29 cellular contexts compared by ENCODE assay signal in genomic region chr5:82345108-82345507, GRCh38.
"Had no signal": no experiment of that assay in that cellular context is flagged by ENCODE, and none has a peak within 500 bp of the region (broad histone marks: within the 10 kb centered on the region; RNA-seq: fewer than 3 reads in every experiment).

No MANE protein-coding gene starts in this region.

- H3K27ac ChIP-seq: adrenal gland, coronary artery, dorsolateral prefrontal cortex, gastrocnemius medialis, neutrophil, ovary, prostate gland, sigmoid colon, thyroid gland, upper lobe of right lung had no signal

- H3K27ac Mint-ChIP-seq: activated naive CD4-positive, alpha-beta T cell treated with anti-CD3 and anti-CD28 coated beads for 36 hours; activated naive CD8-positive, alpha-beta T cell treated with anti-CD3 and anti-CD28 coated beads for 36 hours; activated T-helper 1 cell treated with anti-CD3 and anti-CD28 coated beads, Interleukin-12 subunit alpha, Interleukin-12 subunit beta, Interleukin-2, Interleukin-4 antibody, amounts not matched to agents 30 ng/mL and 10 ng/mL and 1 ng/mL, durations not matched to agents 14 hours and 24 hours and 36 hours; stimulated activated effector memory CD8-positive, alpha-beta T cell treated with anti-CD3 and anti-CD28 coated beads, Interleukin-12 subunit alpha, Interleukin-12 subunit beta, amount 100 ng/mL, for 72 hours; stimulated activated naive CD8-positive, alpha-beta T cell treated with anti-CD3 and anti-CD28 coated beads, Interleukin-15, Interleukin-2, amounts not matched to agents 100 ng/mL and 50 ng/mL, for 24 hours; T-cell had no signal

- ATAC-seq: gastrocnemius medialis; naive thymus-derived CD4-positive, alpha-beta T cell; stimulated activated effector memory CD8-positive, alpha-beta T cell treated with anti-CD3 and anti-CD28 coated beads, Interleukin-12 subunit alpha, Interleukin-12 subunit beta, amount 100 ng/mL, for 72 hours; T-cell; upper lobe of right lung had no signal

- H3K9me3 ChIP-seq: adrenal gland, gastrocnemius medialis, neutrophil, ovary, prostate gland, sigmoid colon, thyroid gland, upper lobe of right lung had no signal

- H3K27me3 ChIP-seq: adrenal gland, dorsolateral prefrontal cortex, gastrocnemius medialis, neutrophil, ovary, sigmoid colon, thyroid gland, upper lobe of right lung had no signal

- H3K4me3 ChIP-seq: adrenal gland, coronary artery, dorsolateral prefrontal cortex, gastrocnemius medialis, ovary, prostate gland, sigmoid colon, thyroid gland, upper lobe of right lung had no signal

- DNase-seq: activated CD4-positive, alpha-beta T cell treated with anti-CD3 and anti-CD28 coated beads for 4 hours; activated CD4-positive, alpha-beta T cell treated with anti-CD3 and anti-CD28 coated beads, Interleukin-2, amount 50 U/mL, for 4 hours; activated CD4-positive, CD25-positive, alpha-beta regulatory T cell; activated effector memory CD4-positive, alpha-beta T cell treated with anti-CD3 and anti-CD28 coated beads, Interleukin-2, amount 50 U/mL, for 16 hours; activated naive CD4-positive, alpha-beta T cell treated with anti-CD3 and anti-CD28 coated beads for 36 hours; activated naive CD8-positive, alpha-beta T cell treated with anti-CD3 and anti-CD28 coated beads for 36 hours; adrenal gland; aorta; dorsolateral prefrontal cortex; effector memory CD4-positive, alpha-beta T cell; gastrocnemius medialis; glutamatergic neuron; left ventricle myocardium superior; naive thymus-derived CD4-positive, alpha-beta T cell; ovary; retina; sigmoid colon; small intestine; stimulated activated CD4-positive, alpha-beta T cell treated with anti-CD3 and anti-CD28 coated beads, Interleukin-4, amount 100 ng/mL, for 24 hours; T-cell; thyroid gland; upper lobe of right lung had no signal

- H3K9me3 Mint-ChIP-seq: activated naive CD4-positive, alpha-beta T cell treated with anti-CD3 and anti-CD28 coated beads for 36 hours; activated naive CD8-positive, alpha-beta T cell treated with anti-CD3 and anti-CD28 coated beads for 36 hours; brain; naive thymus-derived CD4-positive, alpha-beta T cell; stimulated activated effector memory CD8-positive, alpha-beta T cell treated with anti-CD3 and anti-CD28 coated beads, Interleukin-12 subunit alpha, Interleukin-12 subunit beta, amount 100 ng/mL, for 72 hours; stimulated activated naive CD8-positive, alpha-beta T cell treated with anti-CD3 and anti-CD28 coated beads, Interleukin-15, Interleukin-2, amounts not matched to agents 100 ng/mL and 50 ng/mL, for 24 hours; T-cell had no signal

- H3K4me1 ChIP-seq: prostate gland had no signal

- H3K4me1 Mint-ChIP-seq: stimulated activated effector memory CD8-positive, alpha-beta T cell treated with anti-CD3 and anti-CD28 coated beads, Interleukin-12 subunit alpha, Interleukin-12 subunit beta, amount 100 ng/mL, for 72 hours had no signal

- H3K4me3 Mint-ChIP-seq: activated naive CD4-positive, alpha-beta T cell treated with anti-CD3 and anti-CD28 coated beads for 36 hours; activated naive CD8-positive, alpha-beta T cell treated with anti-CD3 and anti-CD28 coated beads for 36 hours; activated T-helper 1 cell treated with anti-CD3 and anti-CD28 coated beads, Interleukin-12 subunit alpha, Interleukin-12 subunit beta, Interleukin-2, Interleukin-4 antibody, amounts not matched to agents 30 ng/mL and 10 ng/mL and 1 ng/mL, durations not matched to agents 14 hours and 24 hours and 36 hours; brain; naive thymus-derived CD4-positive, alpha-beta T cell; stimulated activated effector memory CD8-positive, alpha-beta T cell treated with anti-CD3 and anti-CD28 coated beads, Interleukin-12 subunit alpha, Interleukin-12 subunit beta, amount 100 ng/mL, for 72 hours; stimulated activated naive CD8-positive, alpha-beta T cell treated with anti-CD3 and anti-CD28 coated beads, Interleukin-15, Interleukin-2, amounts not matched to agents 100 ng/mL and 50 ng/mL, for 24 hours; T-cell had no signal

- H3K36me3 Mint-ChIP-seq: activated naive CD8-positive, alpha-beta T cell treated with anti-CD3 and anti-CD28 coated beads for 36 hours; brain; stimulated activated effector memory CD8-positive, alpha-beta T cell treated with anti-CD3 and anti-CD28 coated beads, Interleukin-12 subunit alpha, Interleukin-12 subunit beta, amount 100 ng/mL, for 72 hours; T-cell had no signal

- H3K36me3 ChIP-seq: adrenal gland, gastrocnemius medialis, neutrophil, ovary, prostate gland, sigmoid colon, thyroid gland, upper lobe of right lung had no signal
